ENCODE assay signal across 10 cellular contexts in the genomic region with DNA sequence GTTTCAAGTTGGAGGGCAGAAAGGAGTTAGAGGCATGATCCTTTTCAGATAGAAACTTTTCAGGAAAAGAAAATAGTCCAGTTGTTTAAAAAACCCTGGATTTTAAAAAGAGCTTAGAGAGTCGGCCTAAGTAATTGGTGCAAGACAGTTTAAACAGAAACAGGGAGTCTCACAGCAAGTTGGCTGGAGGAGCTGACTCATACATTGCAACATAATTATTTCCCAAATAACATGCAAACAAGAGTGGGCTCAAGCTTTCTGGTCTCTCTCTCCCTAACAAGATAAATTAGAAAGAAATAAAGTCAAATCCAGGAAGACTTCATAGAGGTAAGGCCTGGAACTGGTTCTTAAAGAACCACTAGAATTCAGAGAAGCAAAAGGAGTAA.
A peak's percentile ranks its signal among the peaks of the same experiment; 100 is the strongest.
DNase-seq lines count a peak whose midpoint lies in the region; ATAC-seq and TF ChIP-seq lines count a peak whose summit lies in the region.
"Had no signal": no experiment of that assay in that cellular context is flagged by ENCODE, and none has a peak within 500 bp of the region (broad histone marks: within the 10 kb centered on the region; RNA-seq: fewer than 3 reads in every experiment).

No MANE protein-coding gene starts in this region.

- no TSS peak for BruUV-seq in MCF 10A (replicated peaks; lab: Mats Ljungman, UMichigan)

- peaks cover 35% of the 10 kb centered on the region for H3K4me1 Mint-ChIP-seq in activated naive CD4-positive, alpha-beta T cell treated with anti-CD3 and anti-CD28 coated beads, Interleukin-2, amount 50 U/mL, for 24 hours
- H3K4me1 Mint-ChIP-seq in MCF 10A (ENCODE audit: insufficient read depth, unreplicated experiment): peaks cover 44% of the 10 kb centered on the region
- peaks cover 14% of the 10 kb centered on the region for H3K4me1 Mint-ChIP-seq in activated CD8-positive, alpha-beta T cell treated with anti-CD3 and anti-CD28 coated beads for 36 hours (ENCODE audit: low read depth)
- H3K4me1 Mint-ChIP-seq in activated T-helper 1 cell treated with anti-CD3 and anti-CD28 coated beads, Interleukin-12 subunit alpha, Interleukin-12 subunit beta, Interleukin-2, Interleukin-4 antibody, amounts not matched to agents 30 ng/mL and 10 ng/mL and 1 ng/mL, durations not matched to agents 14 hours and 24 hours and 36 hours (ENCODE audit: low read depth): peaks cover 13% of the 10 kb centered on the region

- intact Hi-C loops in MCF 10A (cut with micrococcal nuclease) (no loop called here), lower lobe of right lung (cut with DNase I) (no loop called here), vagina (cut with DNase I) (loop anchor here (10.0 kb wide), 1 partner anchor 59 kb away; no protein-coding TSS in a partner anchor)
- intact Hi-C loops in activated CD8-positive, alpha-beta T cell treated with anti-CD3 and anti-CD28 coated beads for 36 hours (cut with micrococcal nuclease): no loop called here
- intact Hi-C loops in activated T-helper 1 cell treated with anti-CD3 and anti-CD28 coated beads, Interleukin-12 subunit alpha, Interleukin-12 subunit beta, Interleukin-2, Interleukin-4 antibody, amounts not matched to agents 30 ng/mL and 10 ng/mL and 1 ng/mL, durations not matched to agents 14 hours and 24 hours and 36 hours (cut with micrococcal nuclease): no loop called here

- peak overlapping the region; percentile 37 for H3K4me3 Mint-ChIP-seq in activated naive CD4-positive, alpha-beta T cell treated with anti-CD3 and anti-CD28 coated beads, Interleukin-2, amount 50 U/mL, for 24 hours
- H3K4me3 Mint-ChIP-seq in MCF 10A (ENCODE audit: unreplicated experiment): peak overlapping the region; percentile 60
- H3K4me3 Mint-ChIP-seq in activated CD8-positive, alpha-beta T cell treated with anti-CD3 and anti-CD28 coated beads for 36 hours: no peak overlapping the region
- H3K4me3 Mint-ChIP-seq in activated T-helper 1 cell treated with anti-CD3 and anti-CD28 coated beads, Interleukin-12 subunit alpha, Interleukin-12 subunit beta, Interleukin-2, Interleukin-4 antibody, amounts not matched to agents 30 ng/mL and 10 ng/mL and 1 ng/mL, durations not matched to agents 14 hours and 24 hours and 36 hours: no peak overlapping the region
- H3K4me3 Mint-ChIP-seq: CD14-positive monocyte had no signal

- H3K36me3 Mint-ChIP-seq in activated naive CD4-positive, alpha-beta T cell treated with anti-CD3 and anti-CD28 coated beads, Interleukin-2, amount 50 U/mL, for 24 hours: no peaks in the 10 kb centered on the region
- H3K36me3 Mint-ChIP-seq in MCF 10A (ENCODE audit: insufficient read depth, unreplicated experiment): no peaks in the 10 kb centered on the region
- no peaks in the 10 kb centered on the region for H3K36me3 Mint-ChIP-seq in activated CD8-positive, alpha-beta T cell treated with anti-CD3 and anti-CD28 coated beads for 36 hours (ENCODE audit: low read depth)
- no peaks in the 10 kb centered on the region for H3K36me3 Mint-ChIP-seq in activated T-helper 1 cell treated with anti-CD3 and anti-CD28 coated beads, Interleukin-12 subunit alpha, Interleukin-12 subunit beta, Interleukin-2, Interleukin-4 antibody, amounts not matched to agents 30 ng/mL and 10 ng/mL and 1 ng/mL, durations not matched to agents 14 hours and 24 hours and 36 hours (ENCODE audit: low read depth)
- H3K36me3 Mint-ChIP-seq: CD14-positive monocyte had no signal

- no peaks in the 10 kb centered on the region for H3K27me3 ChIP-seq in lower lobe of right lung (ENCODE audit: low read depth)
- H3K27me3 ChIP-seq in vagina: no peaks in the 10 kb centered on the region

- TF ChIP-seq CTCF in MCF 10A (IDR thresholded peaks at IDR 0.05; ENCODE audit: unreplicated experiment) (no peak), lower lobe of right lung (IDR thresholded peaks at IDR 0.05) (no peak), vagina (IDR thresholded peaks at IDR 0.05) (no peak)
- TF ChIP-seq CTCF in activated CD8-positive, alpha-beta T cell treated with anti-CD3 and anti-CD28 coated beads for 36 hours (IDR thresholded peaks at IDR 0.05): no peak

- CTCF ChIA-PET in MCF 10A (lab: Yijun Ruan, JAX): interaction anchor here (0.6 to 1.3 kb wide), 5 partner anchors 14 to 161 kb away, joined by 3 to 6 read pairs (median 5); no protein-coding TSS in a partner anchor
- CTCF ChIA-PET in activated CD8-positive, alpha-beta T cell treated with anti-CD3 and anti-CD28 coated beads for 36 hours (lab: Charles Lee): no interaction called here

- H3K9me3 Mint-ChIP-seq in activated naive CD4-positive, alpha-beta T cell treated with anti-CD3 and anti-CD28 coated beads, Interleukin-2, amount 50 U/mL, for 24 hours: no peaks in the 10 kb centered on the region
- H3K9me3 Mint-ChIP-seq in MCF 10A (ENCODE audit: unreplicated experiment): no peaks in the 10 kb centered on the region
- no peaks in the 10 kb centered on the region for H3K9me3 Mint-ChIP-seq in activated CD8-positive, alpha-beta T cell treated with anti-CD3 and anti-CD28 coated beads for 36 hours
- H3K9me3 Mint-ChIP-seq in activated T-helper 1 cell treated with anti-CD3 and anti-CD28 coated beads, Interleukin-12 subunit alpha, Interleukin-12 subunit beta, Interleukin-2, Interleukin-4 antibody, amounts not matched to agents 30 ng/mL and 10 ng/mL and 1 ng/mL, durations not matched to agents 14 hours and 24 hours and 36 hours: no peaks in the 10 kb centered on the region

- peak overlapping the region; percentile 72 for H3K27ac ChIP-seq in lower lobe of right lung
- peak overlapping the region; percentile 76 for H3K27ac ChIP-seq in vagina

- POLR2A ChIA-PET in MCF 10A (lab: Yijun Ruan, JAX): interaction anchor here (0.8 to 2.9 kb wide), 8 partner anchors 9 to 240 kb away, joined by 3 to 10 read pairs (median 5); a partner anchor contains a TSS
- POLR2A ChIA-PET in activated CD8-positive, alpha-beta T cell treated with anti-CD3 and anti-CD28 coated beads for 36 hours (lab: Charles Lee): interaction anchor here (0.6 to 1.0 kb wide), 2 partner anchors 20 to 157 kb away, joined by 3 read pairs; no protein-coding TSS in a partner anchor

- H3K27ac Mint-ChIP-seq in activated naive CD4-positive, alpha-beta T cell treated with anti-CD3 and anti-CD28 coated beads, Interleukin-2, amount 50 U/mL, for 24 hours: peak overlapping the region; percentile 80
- H3K27ac Mint-ChIP-seq in MCF 10A (ENCODE audit: low read depth, unreplicated experiment): peak overlapping the region; percentile 96
- H3K27ac Mint-ChIP-seq in activated CD8-positive, alpha-beta T cell treated with anti-CD3 and anti-CD28 coated beads for 36 hours: no peak overlapping the region
- H3K27ac Mint-ChIP-seq in activated T-helper 1 cell treated with anti-CD3 and anti-CD28 coated beads, Interleukin-12 subunit alpha, Interleukin-12 subunit beta, Interleukin-2, Interleukin-4 antibody, amounts not matched to agents 30 ng/mL and 10 ng/mL and 1 ng/mL, durations not matched to agents 14 hours and 24 hours and 36 hours: no peak overlapping the region

- H3K36me3 ChIP-seq in lower lobe of right lung (no peaks in the 10 kb centered on the region), vagina (no peaks in the 10 kb centered on the region)

- no peaks in the 10 kb centered on the region for H3K27me3 Mint-ChIP-seq in activated naive CD4-positive, alpha-beta T cell treated with anti-CD3 and anti-CD28 coated beads, Interleukin-2, amount 50 U/mL, for 24 hours
- no peaks in the 10 kb centered on the region for H3K27me3 Mint-ChIP-seq in MCF 10A (ENCODE audit: insufficient read depth, unreplicated experiment)
- H3K27me3 Mint-ChIP-seq in activated CD8-positive, alpha-beta T cell treated with anti-CD3 and anti-CD28 coated beads for 36 hours: no peaks in the 10 kb centered on the region
- H3K27me3 Mint-ChIP-seq in activated T-helper 1 cell treated with anti-CD3 and anti-CD28 coated beads, Interleukin-12 subunit alpha, Interleukin-12 subunit beta, Interleukin-2, Interleukin-4 antibody, amounts not matched to agents 30 ng/mL and 10 ng/mL and 1 ng/mL, durations not matched to agents 14 hours and 24 hours and 36 hours (ENCODE audit: insufficient read depth): no peaks in the 10 kb centered on the region

- ATAC-seq in lower lobe of right lung: peak in 1 of 2 donors; percentile 76
- no peak for ATAC-seq in activated CD8-positive, alpha-beta T cell treated with anti-CD3 and anti-CD28 coated beads for 36 hours

- no peak for DNase-seq in activated naive CD4-positive, alpha-beta T cell (lab: John Stamatoyannopoulos, UW)
- peak; percentile 82 for DNase-seq in MCF 10A (ENCODE audit: unreplicated experiment)
- DNase-seq in lower lobe of right lung: no peak
- DNase-seq in vagina (ENCODE audit: extremely low spot score in 2 of 2): no peak
- DNase-seq in activated CD8-positive, alpha-beta T cell treated with anti-CD3 and anti-CD28 coated beads for 36 hours: no peak
- DNase-seq in activated T-helper 1 cell treated with anti-CD3 and anti-CD28 coated beads, Interleukin-12 subunit alpha, Interleukin-12 subunit beta, Interleukin-2, Interleukin-4 antibody, amounts not matched to agents 30 ng/mL and 10 ng/mL and 1 ng/mL, durations not matched to agents 14 hours and 24 hours and 36 hours (ENCODE audit: low spot score): no peak
- DNase-seq in NCI-H2081 treated with DMSO at 0.1 percent for 48 hours (lab: John Stamatoyannopoulos, UW): no peak
- DNase-seq: GOT3 had no signal

- H3K9me3 ChIP-seq in lower lobe of right lung: no peaks in the 10 kb centered on the region
- H3K9me3 ChIP-seq in vagina: no peaks in the 10 kb centered on the region

- no peak overlapping the region for H3K4me3 ChIP-seq in lower lobe of right lung
- no peak overlapping the region for H3K4me3 ChIP-seq in vagina

- H3K4me1 ChIP-seq in lower lobe of right lung: peaks cover 30% of the 10 kb centered on the region
- peaks cover 38% of the 10 kb centered on the region for H3K4me1 ChIP-seq in vagina

- TF ChIP-seq POLR2A in vagina (IDR thresholded peaks at IDR 0.05): no peak

Comparison
In these comparisons a context has a peak if more than half of its experiments do, and no peak if none do; other contexts are left out.
1. H3K27ac Mint-ChIP-seq: peak in activated naive CD4-positive, alpha-beta T cell treated with anti-CD3 and anti-CD28 coated beads, Interleukin-2, amount 50 U/mL, for 24 hours (single experiment) and MCF 10A (single experiment); none in activated CD8-positive, alpha-beta T cell treated with anti-CD3 and anti-CD28 coated beads for 36 hours (single experiment) and activated T-helper 1 cell treated with anti-CD3 and anti-CD28 coated beads, Interleukin-12 subunit alpha, Interleukin-12 subunit beta, Interleukin-2, Interleukin-4 antibody, amounts not matched to agents 30 ng/mL and 10 ng/mL and 1 ng/mL, durations not matched to agents 14 hours and 24 hours and 36 hours (single experiment).
2. H3K4me3 Mint-ChIP-seq: peak in activated naive CD4-positive, alpha-beta T cell treated with anti-CD3 and anti-CD28 coated beads, Interleukin-2, amount 50 U/mL, for 24 hours (single experiment) and MCF 10A (single experiment); none in activated CD8-positive, alpha-beta T cell treated with anti-CD3 and anti-CD28 coated beads for 36 hours (single experiment) and activated T-helper 1 cell treated with anti-CD3 and anti-CD28 coated beads, Interleukin-12 subunit alpha, Interleukin-12 subunit beta, Interleukin-2, Interleukin-4 antibody, amounts not matched to agents 30 ng/mL and 10 ng/mL and 1 ng/mL, durations not matched to agents 14 hours and 24 hours and 36 hours (single experiment).